ENCODE assay signal across 22 cellular contexts in genomic region chr5:26877154-26877553, GRCh38.
"Had no signal": no experiment of that assay in that cellular context is flagged by ENCODE, and none has a peak within 500 bp of the region (broad histone marks: within the 10 kb centered on the region; RNA-seq: fewer than 3 reads in every experiment).

No MANE protein-coding gene starts in this region.

- H3K4me1 ChIP-seq: Peyer's patch had no signal

- H3K9me3 ChIP-seq: Peyer's patch, SK-N-SH had no signal

- H3K9me2 ChIP-seq: SK-N-SH had no signal

- H2AFZ ChIP-seq: PC-9 had no signal

- H3K4me3 ChIP-seq: PC-9, Peyer's patch had no signal

- DNase-seq: IMR-90; KG1; NCI-H1092 treated with DMSO at 0.1 percent for 48 hours; NCI-H1436; NCI-H187 treated with DMSO at 0.1 percent for 48 hours; NCI-H2029 treated with DMSO at 0.1 percent for 48 hours; NCI-H2171 treated with DMSO at 0.1 percent for 48 hours; NCI-H345; NCI-H446 treated with DMSO at 0.1 percent for 48 hours; NCI-H510A treated with DMSO at 0.1 percent for 48 hours; NCI-H526 treated with DMSO at 0.1 percent for 48 hours; NCI-H748 treated with DMSO at 0.1 percent for 48 hours; NK-92 treated with Interleukin-12 subunit alpha and Interleukin-12 subunit beta, amount 100 ng/mL, for 24 hours; OCI-M1; PC-9; Peyer's patch; SHP77; SK-N-SH; T-helper 1 cell; T-helper 17 cell had no signal

- H3K4me2 ChIP-seq: PC-9, SK-N-SH had no signal

- H3K9ac ChIP-seq: SK-N-SH had no signal

- H3K27ac ChIP-seq: PC-9, Peyer's patch, RWPE1 had no signal

- H3K27me3 ChIP-seq: Peyer's patch had no signal

- ATAC-seq: HepG2, T-helper 17 cell had no signal

- H3K36me3 ChIP-seq: Peyer's patch had no signal
